In genomic region chr5:59757442-59757841, GRCh38 we compare ENCODE assay signal across 24 cellular contexts.
DNase-seq lines count a peak whose midpoint lies in the region; ATAC-seq and TF ChIP-seq lines count a peak whose summit lies in the region.
"Had no signal": no experiment of that assay in that cellular context is flagged by ENCODE, and none has a peak within 500 bp of the region (broad histone marks: within the 10 kb centered on the region; RNA-seq: fewer than 3 reads in every experiment).

No MANE protein-coding gene starts in this region.

- intact Hi-C loops in MCF 10A (cut with micrococcal nuclease) (no loop called here), breast epithelium (cut with DNase I; ENCODE audit: low total_unique reads) (no loop called here), left ventricle myocardium superior (cut with micrococcal nuclease) (no loop called here)
- intact Hi-C loops in activated CD8-positive, alpha-beta T cell treated with anti-CD3 and anti-CD28 coated beads for 36 hours (cut with micrococcal nuclease), result no loop called here

- H3K36me3 ChIP-seq in breast epithelium, result no peaks in the 10 kb centered on the region
- H3K36me3 ChIP-seq: gastrocnemius medialis, left ventricle myocardium inferior, upper lobe of left lung had no signal

- CTCF ChIA-PET in MCF 10A (lab: Yijun Ruan, JAX), result interaction anchor here (0.6 to 1.8 kb wide), 4 partner anchors 10 to 251 kb away, joined by 3 to 7 read pairs (median 6); no protein-coding TSS in a partner anchor
- CTCF ChIA-PET in activated CD8-positive, alpha-beta T cell treated with anti-CD3 and anti-CD28 coated beads for 36 hours (lab: Charles Lee), result interaction anchor here (0.9 to 1.4 kb wide), 3 partner anchors 12 to 84 kb away, joined by 3 read pairs; no protein-coding TSS in a partner anchor

- no peak for ATAC-seq in left ventricle myocardium superior
- no peak for ATAC-seq in activated CD4-positive, CD25-positive, alpha-beta regulatory T cell treated with anti-CD3 and anti-CD28 coated beads, Interleukin-2, amount 50 U/mL, for 24 hours
- no peak for ATAC-seq in activated CD8-positive, alpha-beta T cell treated with anti-CD3 and anti-CD28 coated beads for 36 hours
- ATAC-seq: gastrocnemius medialis, sciatic nerve had no signal

- no peak for TF ChIP-seq POLR2A in breast epithelium (IDR thresholded peaks at IDR 0.05)

- no peaks in the 10 kb centered on the region for H3K4me1 ChIP-seq in breast epithelium
- H3K4me1 ChIP-seq: gastrocnemius medialis, left ventricle myocardium inferior, upper lobe of left lung had no signal

- no peak overlapping the region for H3K4me3 Mint-ChIP-seq in MCF 10A (ENCODE audit: unreplicated experiment)
- no peak overlapping the region for H3K4me3 Mint-ChIP-seq in activated CD8-positive, alpha-beta T cell treated with anti-CD3 and anti-CD28 coated beads for 36 hours
- H3K4me3 Mint-ChIP-seq: CD8-positive, alpha-beta memory T cell; H9; IgD-negative memory B cell; stimulated activated naive CD8-positive, alpha-beta T cell treated with anti-CD3 and anti-CD28 coated beads, Interleukin-15, Interleukin-2, amounts not matched to agents 100 ng/mL and 50 ng/mL, for 24 hours had no signal

- H3K9me3 ChIP-seq in breast epithelium, result no peaks in the 10 kb centered on the region
- H3K9me3 ChIP-seq: gastrocnemius medialis, left ventricle myocardium inferior, upper lobe of left lung had no signal

- H3K4me3 ChIP-seq in breast epithelium, result no peak overlapping the region
- H3K4me3 ChIP-seq: gastrocnemius medialis, left ventricle myocardium inferior, upper lobe of left lung had no signal

- H3K27ac Mint-ChIP-seq in MCF 10A (ENCODE audit: low read depth, unreplicated experiment), result peak overlapping the region; percentile 67
- H3K27ac Mint-ChIP-seq in activated CD8-positive, alpha-beta T cell treated with anti-CD3 and anti-CD28 coated beads for 36 hours, result no peak overlapping the region
- H3K27ac Mint-ChIP-seq: CD8-positive, alpha-beta memory T cell; H9; IgD-negative memory B cell; stimulated activated naive CD8-positive, alpha-beta T cell treated with anti-CD3 and anti-CD28 coated beads, Interleukin-15, Interleukin-2, amounts not matched to agents 100 ng/mL and 50 ng/mL, for 24 hours had no signal

- H3K4me1 Mint-ChIP-seq in MCF 10A (ENCODE audit: insufficient read depth, unreplicated experiment), result peaks cover 38% of the 10 kb centered on the region
- H3K4me1 Mint-ChIP-seq in activated CD8-positive, alpha-beta T cell treated with anti-CD3 and anti-CD28 coated beads for 36 hours (ENCODE audit: low read depth), result no peaks in the 10 kb centered on the region
- H3K4me1 Mint-ChIP-seq: CD8-positive, alpha-beta memory T cell had no signal

- H3K9me3 Mint-ChIP-seq in MCF 10A (ENCODE audit: unreplicated experiment), result no peaks in the 10 kb centered on the region
- no peaks in the 10 kb centered on the region for H3K9me3 Mint-ChIP-seq in activated CD8-positive, alpha-beta T cell treated with anti-CD3 and anti-CD28 coated beads for 36 hours
- H3K9me3 Mint-ChIP-seq: CD8-positive, alpha-beta memory T cell; H9; IgD-negative memory B cell; stimulated activated naive CD8-positive, alpha-beta T cell treated with anti-CD3 and anti-CD28 coated beads, Interleukin-15, Interleukin-2, amounts not matched to agents 100 ng/mL and 50 ng/mL, for 24 hours had no signal

- BruUV-seq in MCF 10A (replicated peaks; lab: Mats Ljungman, UMichigan), result no TSS peak

- no peak for DNase-seq in MCF 10A (ENCODE audit: unreplicated experiment)
- DNase-seq in breast epithelium (ENCODE audit: low spot score in 2 of 2), result no peak
- DNase-seq in amniotic epithelial cell (ENCODE audit: low read depth), result peak; percentile 16
- DNase-seq in iris pigment epithelial cell (ENCODE audit: low read depth), result peak; percentile 79
- no peak for DNase-seq in left ventricle myocardium superior
- DNase-seq in NAMALWA (ENCODE audit: low spot score), result no peak
- no peak for DNase-seq in activated CD8-positive, alpha-beta T cell treated with anti-CD3 and anti-CD28 coated beads for 36 hours
- DNase-seq: activated CD4-positive, CD25-positive, alpha-beta regulatory T cell treated with anti-CD3 and anti-CD28 coated beads, Interleukin-2, amount 50 U/mL, for 72 hours; activated gamma-delta T cell; amniotic stem cell; CD8-positive, alpha-beta memory T cell; gastrocnemius medialis; H9; left ventricle myocardium inferior; NCI-H2081; NCI-H510A treated with DMSO at 0.1 percent for 48 hours; nucleus accumbens; stimulated activated CD4-positive, alpha-beta T cell treated with anti-CD3 and anti-CD28 coated beads, Interleukin-2, amount 100 ng/mL, for 24 hours; T-helper 9 cell; upper lobe of left lung had no signal

- H3K27ac ChIP-seq in breast epithelium, result no peak overlapping the region
- H3K27ac ChIP-seq: gastrocnemius medialis, left ventricle myocardium inferior, upper lobe of left lung had no signal

- TF ChIP-seq CTCF in MCF 10A (IDR thresholded peaks at IDR 0.05; ENCODE audit: unreplicated experiment) (no peak), breast epithelium (IDR thresholded peaks at IDR 0.05) (no peak)
- no peak for TF ChIP-seq CTCF in activated CD8-positive, alpha-beta T cell treated with anti-CD3 and anti-CD28 coated beads for 36 hours (IDR thresholded peaks at IDR 0.05)

- no peaks in the 10 kb centered on the region for H3K27me3 Mint-ChIP-seq in MCF 10A (ENCODE audit: insufficient read depth, unreplicated experiment)
- H3K27me3 Mint-ChIP-seq in activated CD8-positive, alpha-beta T cell treated with anti-CD3 and anti-CD28 coated beads for 36 hours, result no peaks in the 10 kb centered on the region
- H3K27me3 Mint-ChIP-seq: IgD-negative memory B cell; stimulated activated naive CD8-positive, alpha-beta T cell treated with anti-CD3 and anti-CD28 coated beads, Interleukin-15, Interleukin-2, amounts not matched to agents 100 ng/mL and 50 ng/mL, for 24 hours had no signal

- H3K27me3 ChIP-seq in breast epithelium, result no peaks in the 10 kb centered on the region
- H3K27me3 ChIP-seq: gastrocnemius medialis, upper lobe of left lung had no signal

- peaks cover 8% of the 10 kb centered on the region for H3K36me3 Mint-ChIP-seq in MCF 10A (ENCODE audit: insufficient read depth, unreplicated experiment)
- no peaks in the 10 kb centered on the region for H3K36me3 Mint-ChIP-seq in activated CD8-positive, alpha-beta T cell treated with anti-CD3 and anti-CD28 coated beads for 36 hours (ENCODE audit: low read depth)
- H3K36me3 Mint-ChIP-seq: CD8-positive, alpha-beta memory T cell; IgD-negative memory B cell had no signal

- POLR2A ChIA-PET in MCF 10A (lab: Yijun Ruan, JAX), result interaction anchor here (0.6 to 8.3 kb wide), 6 partner anchors 10 to 212 kb away, joined by 4 to 134 read pairs (median 52); no protein-coding TSS in a partner anchor
- POLR2A ChIA-PET in activated CD8-positive, alpha-beta T cell treated with anti-CD3 and anti-CD28 coated beads for 36 hours (lab: Charles Lee), result no interaction called here

Comparison
In these comparisons a context has a peak if more than half of its experiments do, and no peak if none do; other contexts are left out.
1. DNase-seq: peak in amniotic epithelial cell (single experiment) and iris pigment epithelial cell (single experiment); none in MCF 10A (single experiment), breast epithelium (0 of 2), left ventricle myocardium superior (single experiment), NAMALWA (single experiment) and activated CD8-positive, alpha-beta T cell treated with anti-CD3 and anti-CD28 coated beads for 36 hours (single experiment).